In genomic region chr7:1753563-1753867, GRCh38 we compare ENCODE assay signal across 20 cellular contexts.
DNase-seq lines count a peak whose midpoint lies in the region; ATAC-seq and TF ChIP-seq lines count a peak whose summit lies in the region.
"Had no signal": no experiment of that assay in that cellular context is flagged by ENCODE, and none has a peak within 500 bp of the region (broad histone marks: within the 10 kb centered on the region; RNA-seq: fewer than 3 reads in every experiment).

No MANE protein-coding gene starts in this region.

- H3K9me3 ChIP-seq in BLaER1 (no peaks in the 10 kb centered on the region), OCI-LY7 (ENCODE audit: low read length) (no peaks in the 10 kb centered on the region), osteoblast (ENCODE audit: low read depth, low read length) (no peaks in the 10 kb centered on the region), upper lobe of right lung (no peaks in the 10 kb centered on the region)

- no TSS peak for BruUV-seq in OCI-LY7 (replicated peaks; lab: Mats Ljungman, UMichigan)

- H4K20me1 ChIP-seq in BLaER1 (no peaks in the 10 kb centered on the region), OCI-LY7 (ENCODE audit: insufficient read depth, low read length) (no peaks in the 10 kb centered on the region), osteoblast (ENCODE audit: insufficient read depth, low read length) (no peaks in the 10 kb centered on the region)

- intact Hi-C loops in OCI-LY7 (cut with micrococcal nuclease; ENCODE audit: unreplicated experiment) = loop anchor here (2.0 to 10.0 kb wide), 2 partner anchors 247 to 651 kb away; partner anchors contain the start of gene CHST12
- intact Hi-C loops in upper lobe of right lung (cut with DNase I) = no loop called here

- TF ChIP-seq CTCF in OCI-LY7 (conservative IDR thresholded peaks at IDR 0.05; ENCODE audit: low read length) = no peak
- no peak for TF ChIP-seq CTCF in osteoblast (IDR thresholded peaks at IDR 0.05; ENCODE audit: extremely low read depth, low read depth, low read length)
- TF ChIP-seq CTCF in upper lobe of right lung (IDR thresholded peaks at IDR 0.05) = no peak

- H3K4me3 ChIP-seq in BLaER1 = no peak overlapping the region
- H3K4me3 ChIP-seq in H7 (ENCODE audit: insufficient read depth, low read depth, low read length) = no peak overlapping the region
- H3K4me3 ChIP-seq in OCI-LY7 (ENCODE audit: low read depth, low read length, poor library complexity, severe bottlenecking) = peak overlapping the region; percentile 60
- no peak overlapping the region for H3K4me3 ChIP-seq in osteoblast (ENCODE audit: insufficient read depth, low read length)
- no peak overlapping the region for H3K4me3 ChIP-seq in upper lobe of right lung
- H3K4me3 ChIP-seq: GM12878 had no signal

- H3K27me3 ChIP-seq in BLaER1 (peaks cover 21% of the 10 kb centered on the region), H7 (ENCODE audit: control insufficient read depth, insufficient read depth, low read length) (peaks cover 2% of the 10 kb centered on the region; the same call in 1 of the 2 replicates), osteoblast (ENCODE audit: insufficient read depth, low read length) (peaks cover 39% of the 10 kb centered on the region), upper lobe of right lung (peaks cover 13% of the 10 kb centered on the region)

- H3K36me3 ChIP-seq in BLaER1 (no peaks in the 10 kb centered on the region), H7 (replicated peaks; ENCODE audit: control insufficient read depth, insufficient read depth, low read length) (no peaks in the 10 kb centered on the region), OCI-LY7 (ENCODE audit: insufficient read depth, low read length) (no peaks in the 10 kb centered on the region), osteoblast (ENCODE audit: insufficient read depth, low read length) (no peaks in the 10 kb centered on the region), upper lobe of right lung (no peaks in the 10 kb centered on the region)

- H3K9me2 ChIP-seq in OCI-LY7 (ENCODE audit: insufficient read depth, low read length) = no peaks in the 10 kb centered on the region

- H3K79me2 ChIP-seq in OCI-LY7 (ENCODE audit: insufficient read depth, low read depth, low read length) (no peaks in the 10 kb centered on the region), osteoblast (ENCODE audit: insufficient read depth, low read length) (no peaks in the 10 kb centered on the region)

- peak; percentile 16 for DNase-seq in H7
- no peak for DNase-seq in OCI-LY7 (ENCODE audit: low spot score)
- peak; percentile 52 for DNase-seq in osteoblast (ENCODE audit: insufficient read length, low spot score, missing footprints)
- DNase-seq in GM19240 (ENCODE audit: insufficient read length, low spot score) = no peak
- DNase-seq in upper lobe of right lung = no peak
- DNase-seq: NCI-H1048, NCI-H1417, NCI-H1694, NCI-H2029 treated with DMSO at 0.1 percent for 48 hours, NCI-H446 treated with DMSO at 0.1 percent for 48 hours, NCI-H526, NCI-H82, SHP77, T-helper 1 cell had no signal

- POLR2A ChIA-PET in OCI-LY7 (lab: Charles Lee) = interaction anchor here (0.7 kb wide), 2 partner anchors 16 to 78 kb away, joined by 3 to 5 read pairs; no protein-coding TSS in a partner anchor

- ATAC-seq in HG02571 (IDR thresholded peaks at IDR 0.05; ENCODE audit: unreplicated experiment) = no peak
- ATAC-seq in upper lobe of right lung = no peak
- ATAC-seq: GM12878, Panc1 had no signal

- peaks cover 87% of the 10 kb centered on the region for H3K4me1 ChIP-seq in BLaER1
- H3K4me1 ChIP-seq in OCI-LY7 (ENCODE audit: insufficient read depth, low read length, poor library complexity, severe bottlenecking) = peaks cover 65% of the 10 kb centered on the region
- H3K4me1 ChIP-seq in osteoblast (ENCODE audit: insufficient read depth, low read length) = no peaks in the 10 kb centered on the region
- H3K4me1 ChIP-seq in upper lobe of right lung = no peaks in the 10 kb centered on the region

- CTCF ChIA-PET in OCI-LY7 (lab: Charles Lee; ENCODE audit: unreplicated experiment) = no interaction called here

- H2AFZ ChIP-seq in OCI-LY7 (ENCODE audit: low read length) (peak overlapping the region; percentile 84; the same call in 1 of the 2 replicates), osteoblast (ENCODE audit: low read length) (no peak overlapping the region)

- H3K27ac ChIP-seq in BLaER1 (no peak overlapping the region), OCI-LY7 (ENCODE audit: low read depth, low read length, poor library complexity, severe bottlenecking) (peak overlapping the region; percentile 87), osteoblast (ENCODE audit: low read depth, low read length) (no peak overlapping the region), upper lobe of right lung (no peak overlapping the region)
- H3K27ac ChIP-seq: C4-2B, RWPE1 had no signal

- H3K4me2 ChIP-seq in BLaER1 = peak overlapping the region; percentile 38
- H3K4me2 ChIP-seq in OCI-LY7 (ENCODE audit: low read length) = peak overlapping the region; percentile 77
- no peak overlapping the region for H3K4me2 ChIP-seq in osteoblast (ENCODE audit: insufficient read depth, low read length)

- H3K9ac ChIP-seq in BLaER1 = no peak overlapping the region

Comparison
In these comparisons a context has a peak if more than half of its experiments do, and no peak if none do; other contexts are left out.
1. DNase-seq: peak in H7 (single experiment) and osteoblast (single experiment); none in OCI-LY7 (single experiment), GM19240 (single experiment) and upper lobe of right lung (single experiment).